10 cellular contexts compared by ENCODE assay signal in genomic region chr4:93828830-93829530, GRCh38. TPM values are rescaled to one million over a fixed set of nuclear protein-coding genes. Genes with fewer than 3 reads are reported as not detected.
DNase-seq lines count a peak whose midpoint lies in the region; ATAC-seq, FAIRE-seq and TF ChIP-seq lines count a peak whose summit lies in the region.
"Had no signal": no experiment of that assay in that cellular context is flagged by ENCODE, and none has a peak within 500 bp of the region (broad histone marks: within the 10 kb centered on the region; RNA-seq: fewer than 3 reads in every experiment).

No MANE protein-coding gene starts in this region.

- H3K27me3 Mint-ChIP-seq in activated CD8-positive, alpha-beta T cell treated with anti-CD3 and anti-CD28 coated beads, Interleukin-2, amount 10 ng/mL, durations not matched to agents 7 days and 5 days (ENCODE audit: low read depth): peaks cover 71% of the 10 kb centered on the region
- peaks cover 78% of the 10 kb centered on the region for H3K27me3 Mint-ChIP-seq in activated CD8-positive, alpha-beta T cell treated with anti-CD3 and anti-CD28 coated beads for 36 hours

- H3K4me1 Mint-ChIP-seq in activated CD8-positive, alpha-beta T cell treated with anti-CD3 and anti-CD28 coated beads, Interleukin-2, amount 10 ng/mL, durations not matched to agents 7 days and 5 days (ENCODE audit: low read depth): peaks cover 14% of the 10 kb centered on the region
- peaks cover 13% of the 10 kb centered on the region for H3K4me1 Mint-ChIP-seq in activated CD8-positive, alpha-beta T cell treated with anti-CD3 and anti-CD28 coated beads for 36 hours (ENCODE audit: low read depth)

- DNase-seq in activated CD8-positive, alpha-beta T cell treated with anti-CD3 and anti-CD28 coated beads, Interleukin-2, amount 10 ng/mL, durations not matched to agents 7 days and 5 days: no peak
- DNase-seq in activated CD8-positive, alpha-beta T cell treated with anti-CD3 and anti-CD28 coated beads for 36 hours: no peak
- DNase-seq in ascending aorta (ENCODE audit: low spot score in 2 of 2) (no peak), HepG2 (ENCODE audit: low spot score) (no peak), upper lobe of left lung (peak in 1 of 2 donors; percentile 84), GM12892 (ENCODE audit: insufficient read length) (no peak)
- DNase-seq: NCI-H1436 treated with DMSO at 0.1 percent for 48 hours had no signal

- no peaks in the 10 kb centered on the region for H3K79me2 ChIP-seq in HepG2 (ENCODE audit: insufficient read depth, low read length)

- 34% methylated on average over 11 of the region's 49 CpGs for WGBS in HepG2 (ENCODE audit: low lambda C conversion rate)
- 4 to 5% methylated on average over 26 to 42 of the region's 49 CpGs for WGBS in upper lobe of left lung, 2 donors

- intact Hi-C loops in activated CD8-positive, alpha-beta T cell treated with anti-CD3 and anti-CD28 coated beads for 36 hours (cut with micrococcal nuclease): no loop called here
- intact Hi-C loops in ascending aorta (cut with DNase I): no loop called here
- intact Hi-C loops in HepG2 (cut with micrococcal nuclease; ENCODE audit: unreplicated experiment): no loop called here

- peak overlapping the region; percentile 54 to 59 for H3K4me3 ChIP-seq in ascending aorta
- peak overlapping the region in 1 of 3 experiments; percentile 37; a peak in 1 of 6 replicates for H3K4me3 ChIP-seq in HepG2 (replicated peaks in 1 of 3; ENCODE audit: insufficient read depth in 1 of 3, low read depth in 2 of 3, low read length in 3 of 3)
- H3K4me3 ChIP-seq in upper lobe of left lung: peak overlapping the region in 3 of 4 donors; percentile 21 to 44 (median 41)

- H3K36me3 Mint-ChIP-seq in activated CD8-positive, alpha-beta T cell treated with anti-CD3 and anti-CD28 coated beads, Interleukin-2, amount 10 ng/mL, durations not matched to agents 7 days and 5 days (ENCODE audit: low read depth): peaks cover 7% of the 10 kb centered on the region
- peaks cover 2% of the 10 kb centered on the region for H3K36me3 Mint-ChIP-seq in activated CD8-positive, alpha-beta T cell treated with anti-CD3 and anti-CD28 coated beads for 36 hours (ENCODE audit: low read depth)

- no peak overlapping the region for H3K27ac Mint-ChIP-seq in activated CD8-positive, alpha-beta T cell treated with anti-CD3 and anti-CD28 coated beads, Interleukin-2, amount 10 ng/mL, durations not matched to agents 7 days and 5 days
- no peak overlapping the region for H3K27ac Mint-ChIP-seq in activated CD8-positive, alpha-beta T cell treated with anti-CD3 and anti-CD28 coated beads for 36 hours

- no peaks in the 10 kb centered on the region for H4K20me1 ChIP-seq in HepG2 (ENCODE audit: insufficient read depth, low read length)

- CTCF ChIA-PET in activated CD8-positive, alpha-beta T cell treated with anti-CD3 and anti-CD28 coated beads, Interleukin-2, amount 10 ng/mL, durations not matched to agents 7 days and 5 days (lab: Charles Lee): no interaction called here
- CTCF ChIA-PET in activated CD8-positive, alpha-beta T cell treated with anti-CD3 and anti-CD28 coated beads for 36 hours (lab: Charles Lee): interaction anchor here (0.9 kb wide), 1 partner anchor 59 kb away, joined by 3 read pairs; no protein-coding TSS in a partner anchor
- CTCF ChIA-PET in HepG2 (lab: Yijun Ruan, JAX; ENCODE audit: low intra/inter-chr PET ratio, low total read pairs): no interaction called here

- peak overlapping the region; percentile 25 for H3K4me3 Mint-ChIP-seq in activated CD8-positive, alpha-beta T cell treated with anti-CD3 and anti-CD28 coated beads, Interleukin-2, amount 10 ng/mL, durations not matched to agents 7 days and 5 days
- no peak overlapping the region for H3K4me3 Mint-ChIP-seq in activated CD8-positive, alpha-beta T cell treated with anti-CD3 and anti-CD28 coated beads for 36 hours

- no peak overlapping the region for H2AFZ ChIP-seq in HepG2 (ENCODE audit: low read length)

- POLR2A ChIA-PET in activated CD8-positive, alpha-beta T cell treated with anti-CD3 and anti-CD28 coated beads, Interleukin-2, amount 10 ng/mL, durations not matched to agents 7 days and 5 days (lab: Charles Lee): no interaction called here
- POLR2A ChIA-PET in activated CD8-positive, alpha-beta T cell treated with anti-CD3 and anti-CD28 coated beads for 36 hours (lab: Charles Lee): no interaction called here
- POLR2A ChIA-PET in HepG2 (lab: Yijun Ruan, JAX): no interaction called here

- H3K36me3 ChIP-seq in ascending aorta (no peaks in the 10 kb centered on the region), HepG2 (replicated peaks in 1 of 2; ENCODE audit: control insufficient read depth in 1 of 2, insufficient read depth in 2 of 2, low read length in 2 of 2) (no peaks in the 10 kb centered on the region), upper lobe of left lung (no peaks in the 10 kb centered on the region)

- H3K27ac ChIP-seq in ascending aorta: no peak overlapping the region
- H3K27ac ChIP-seq in HepG2 (ENCODE audit: extremely low read length, insufficient read depth, low read length): no peak overlapping the region
- no peak overlapping the region for H3K27ac ChIP-seq in upper lobe of left lung

- TF ChIP-seq POLR2A in HepG2 (IDR thresholded peaks at IDR 0.05; ENCODE audit: insufficient read depth in 1 of 2, low read depth in 2 of 2, low read length in 2 of 2): no peak
- TF ChIP-seq POLR2A in upper lobe of left lung (IDR thresholded peaks at IDR 0.05): no peak
- no peak for TF ChIP-seq POLR2A in GM12892 (IDR thresholded peaks at IDR 0.05; ENCODE audit: low read depth, low read length)

- no peak for FAIRE-seq in HepG2 (lab: Jason Lieb, UNC)
- FAIRE-seq in GM12892 (lab: Jason Lieb, UNC): no peak

- TF ChIP-seq RAD21 in HepG2 (CRISPR knock-in tag; IDR thresholded peaks at IDR 0.05): no peak

- H3K27me3 ChIP-seq in ascending aorta (peaks cover 26% of the 10 kb centered on the region), HepG2 (ENCODE audit: control insufficient read depth in 1 of 2, insufficient read depth in 2 of 2, low read length in 2 of 2) (peaks cover 5 to 62% of the 10 kb centered on the region in 2 experiments), upper lobe of left lung (peaks cover 0 to 49% (median 26%) of the 10 kb centered on the region in 4 donors)

- H3K9me3 ChIP-seq in ascending aorta (no peaks in the 10 kb centered on the region), HepG2 (ENCODE audit: low read length) (no peaks in the 10 kb centered on the region), upper lobe of left lung (no peaks in the 10 kb centered on the region)

- in situ Hi-C loops in HepG2 (cut with HindIII; ENCODE audit: extremely low pct_ligation_motif_present, low pct_unique_long_range_greater_than_20kb): no loop called here

- peaks cover 2% of the 10 kb centered on the region for H3K9me3 Mint-ChIP-seq in activated CD8-positive, alpha-beta T cell treated with anti-CD3 and anti-CD28 coated beads, Interleukin-2, amount 10 ng/mL, durations not matched to agents 7 days and 5 days (ENCODE audit: insufficient read depth)
- H3K9me3 Mint-ChIP-seq in activated CD8-positive, alpha-beta T cell treated with anti-CD3 and anti-CD28 coated beads for 36 hours: no peaks in the 10 kb centered on the region

- no peak overlapping the region for H3K9ac ChIP-seq in HepG2 (ENCODE audit: insufficient read depth, low read depth, low read length)

- no TSS peak for BruUV-seq in HepG2 (replicated peaks; lab: Mats Ljungman, UMichigan)

- peak overlapping the region; percentile 29; the same call in 1 of the 2 replicates for H3K4me2 ChIP-seq in HepG2 (ENCODE audit: low read depth, low read length)

- peak; percentile 30 for ATAC-seq in activated CD8-positive, alpha-beta T cell treated with anti-CD3 and anti-CD28 coated beads, Interleukin-2, amount 10 ng/mL, durations not matched to agents 7 days and 5 days
- ATAC-seq in activated CD8-positive, alpha-beta T cell treated with anti-CD3 and anti-CD28 coated beads for 36 hours: no peak
- peak; percentile 70 for ATAC-seq in HepG2
- ATAC-seq in upper lobe of left lung (ENCODE audit: low FRiP score in 2 of 2): peak; percentile 35
- no peak for ATAC-seq in HG03565 (IDR thresholded peaks at IDR 0.05; ENCODE audit: unreplicated experiment)
- ATAC-seq in GM19467 (IDR thresholded peaks at IDR 0.05; ENCODE audit: unreplicated experiment): no peak

- TF ChIP-seq CTCF in activated CD8-positive, alpha-beta T cell treated with anti-CD3 and anti-CD28 coated beads for 36 hours (IDR thresholded peaks at IDR 0.05): no peak
- TF ChIP-seq CTCF in ascending aorta (IDR thresholded peaks at IDR 0.05) (no peak), HepG2 (CRISPR knock-in tag; IDR thresholded peaks at IDR 0.05) (no peak), upper lobe of left lung (IDR thresholded peaks at IDR 0.05) (no peak)

- TF ChIP-seq EP300 in HepG2 (IDR thresholded peaks at IDR 0.05; ENCODE audit: low read depth in 2 of 2, low read length in 2 of 2) (no peak), HepG2 (CRISPR knock-in tag; IDR thresholded peaks at IDR 0.05; ENCODE audit: borderline replicate concordance) (no peak), upper lobe of left lung (IDR thresholded peaks at IDR 0.05) (no peak)

- H3K4me1 ChIP-seq in ascending aorta: peaks cover 0 to 11% of the 10 kb centered on the region in 2 donors
- H3K4me1 ChIP-seq in HepG2 (ENCODE audit: insufficient read depth, low read length): no peaks in the 10 kb centered on the region
- peaks cover 15 to 29% (median 21%) of the 10 kb centered on the region in 4 donors for H3K4me1 ChIP-seq in upper lobe of left lung

RNA-seq across cellular contexts. Expression of gene ATOH1, which starts 0.4 kb away (rescaled TPM):
- not detected for total RNA-seq in activated CD8-positive, alpha-beta T cell treated with anti-CD3 and anti-CD28 coated beads, Interleukin-2, amount 10 ng/mL, durations not matched to agents 7 days and 5 days
- not detected for total RNA-seq in activated CD8-positive, alpha-beta T cell treated with anti-CD3 and anti-CD28 coated beads for 36 hours
- not detected for total RNA-seq in ascending aorta
- not detected in 2 replicates for total RNA-seq in HepG2 (2016; rRNA removed; fragmentation: Illumina TruSeq; extraction: Trizol)
- total RNA-seq in HepG2 (2016; cell fraction: cytosol; rRNA removed; fragmentation: Illumina TruSeq; extraction: Trizol; ENCODE audit: low read depth): not detected in 2 replicates
- not detected in 2 replicates for total RNA-seq in HepG2 (2016; cell fraction: insoluble cytoplasmic fraction; rRNA removed; fragmentation: Illumina TruSeq; extraction: Trizol)
- total RNA-seq in HepG2 (2016; cell fraction: membrane; rRNA removed; fragmentation: Illumina TruSeq; extraction: Trizol): not detected in 2 replicates
- total RNA-seq in HepG2 (2016; cell fraction: nucleus; rRNA removed; fragmentation: Illumina TruSeq; extraction: Trizol): not detected in 2 replicates
- polyA plus RNA-seq in HepG2 (2011; rRNA removed): not detected in 2 replicates
- polyA plus RNA-seq in HepG2 (2011; cell fraction: cytosol; rRNA removed): not detected in 2 replicates
- not detected in 2 replicates for polyA plus RNA-seq in HepG2 (2011; cell fraction: nucleus; rRNA removed)
- polyA plus RNA-seq in HepG2 (2012): not detected in 2 replicates
- not detected in 2 replicates for polyA plus RNA-seq in HepG2 (2016; cell fraction: cytosol; fragmentation: Illumina TruSeq; extraction: Trizol; ENCODE audit: low read depth)
- polyA plus RNA-seq in HepG2 (2016; cell fraction: insoluble cytoplasmic fraction; fragmentation: Illumina TruSeq; extraction: Trizol; ENCODE audit: low read depth): not detected in 2 replicates
- not detected in 2 replicates for polyA plus RNA-seq in HepG2 (2016; cell fraction: membrane; fragmentation: Illumina TruSeq; extraction: Trizol; ENCODE audit: low read depth)
- polyA plus RNA-seq in HepG2 (2016; cell fraction: nucleus; fragmentation: Illumina TruSeq; extraction: Trizol; ENCODE audit: insufficient read depth, low read depth): not detected in 2 replicates
- not detected in 2 replicates for polyA minus RNA-seq in HepG2 (2011; rRNA and poly(A)+ RNA removed; ENCODE audit: low replicate concordance)
- not detected in 2 replicates for polyA minus RNA-seq in HepG2 (2011; cell fraction: cytosol; rRNA and poly(A)+ RNA removed)
- not detected in 2 replicates for polyA minus RNA-seq in HepG2 (2011; cell fraction: nucleus; rRNA and poly(A)+ RNA removed)
- total RNA-seq in upper lobe of left lung: not detected
- polyA plus RNA-seq in GM12892 (2012; ENCODE audit: missing spikeins): not detected
- total RNA-seq: fibroblast of lung had no signal
- polyA plus RNA-seq: fibroblast of lung had no signal

Comparison
In these comparisons a context has a peak if more than half of its experiments do, and no peak if none do; other contexts are left out.
1. ATAC-seq: peak in activated CD8-positive, alpha-beta T cell treated with anti-CD3 and anti-CD28 coated beads, Interleukin-2, amount 10 ng/mL, durations not matched to agents 7 days and 5 days (single experiment), HepG2 (single experiment) and upper lobe of left lung (2 of 2); none in activated CD8-positive, alpha-beta T cell treated with anti-CD3 and anti-CD28 coated beads for 36 hours (single experiment), HG03565 (single experiment) and GM19467 (single experiment).